21 cellular contexts compared by ENCODE assay signal in the genomic region with DNA sequence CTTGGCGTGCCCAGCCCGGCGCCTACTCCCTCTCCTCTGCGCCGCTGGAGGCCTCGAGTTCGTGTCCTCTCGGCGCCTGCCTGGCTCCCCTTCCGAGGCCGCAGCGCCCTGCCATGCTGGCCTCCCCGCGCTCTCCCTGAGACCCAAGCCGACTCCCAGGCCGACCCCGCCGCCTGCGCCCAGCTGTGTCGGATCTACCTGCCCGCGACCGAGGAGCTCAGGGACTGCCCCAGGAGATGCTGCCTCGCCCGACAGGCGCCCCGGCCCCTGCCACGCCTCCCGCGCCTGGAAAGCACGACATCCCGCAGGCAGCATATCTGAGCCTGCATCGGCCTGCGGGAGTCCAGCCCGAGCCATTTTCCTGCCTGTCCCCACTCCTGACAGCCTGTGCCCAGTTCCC. TPM values are rescaled to one million over a fixed set of nuclear protein-coding genes. Genes with fewer than 3 reads are reported as not detected.
DNase-seq lines count a peak whose midpoint lies in the region; ATAC-seq and TF ChIP-seq lines count a peak whose summit lies in the region.
"Had no signal": no experiment of that assay in that cellular context is flagged by ENCODE, and none has a peak within 500 bp of the region (broad histone marks: within the 10 kb centered on the region; RNA-seq: fewer than 3 reads in every experiment).

No MANE protein-coding gene starts in this region.

- no peaks in the 10 kb centered on the region for H3K9me3 ChIP-seq in subcutaneous abdominal adipose tissue (ENCODE audit: control insufficient read depth in 5 of 5, low read length in 5 of 5)
- H3K9me3 ChIP-seq: Caco-2, vagina had no signal

- peak overlapping the region; percentile 60 for H3K4me3 ChIP-seq in coronary artery
- peak overlapping the region in 3 of 5 donors; percentile 7 to 20 (median 17) for H3K4me3 ChIP-seq in subcutaneous abdominal adipose tissue (ENCODE audit: low read depth in 1 of 5, low read length in 5 of 5)
- H3K4me3 ChIP-seq: vagina had no signal

- H3K27ac ChIP-seq in coronary artery (no peak overlapping the region), subcutaneous abdominal adipose tissue (ENCODE audit: low read depth, low read length) (no peak overlapping the region)
- H3K27ac ChIP-seq: HL-60, KMS-11, vagina had no signal

- peaks cover 0 to 7% (median 6%) of the 10 kb centered on the region in 5 donors for H3K4me1 ChIP-seq in subcutaneous abdominal adipose tissue (ENCODE audit: control insufficient read depth in 5 of 5, insufficient read depth in 5 of 5, low read length in 5 of 5)
- H3K4me1 ChIP-seq: Caco-2, vagina had no signal

- H3K27me3 ChIP-seq in subcutaneous abdominal adipose tissue (ENCODE audit: control insufficient read depth in 5 of 5, insufficient read depth in 4 of 5, low read length in 5 of 5) = peaks cover 5 to 19% (median 12%) of the 10 kb centered on the region in 5 donors
- H3K27me3 ChIP-seq: vagina had no signal

- no peak overlapping the region for H3K9ac ChIP-seq in subcutaneous abdominal adipose tissue (ENCODE audit: low read length in 5 of 5)
- H3K9ac ChIP-seq: KMS-11 had no signal

- H3K36me3 ChIP-seq in subcutaneous abdominal adipose tissue (ENCODE audit: control insufficient read depth in 5 of 5, insufficient read depth in 5 of 5, low read length in 5 of 5) = no peaks in the 10 kb centered on the region
- H3K36me3 ChIP-seq: vagina had no signal

- intact Hi-C loops in Right ventricle myocardium inferior (cut with DNase I) = no loop called here
- intact Hi-C loops in cardiac septum (cut with DNase I) = no loop called here

- peak; percentile 64 for DNase-seq in Right ventricle myocardium inferior (ENCODE audit: missing footprints)
- no peak for DNase-seq in cardiac septum (ENCODE audit: low spot score)
- DNase-seq in coronary artery (ENCODE audit: low spot score) = no peak
- peak; percentile 24 for DNase-seq in iPS-NIHi11 (ENCODE audit: low spot score)
- DNase-seq in cerebellum (ENCODE audit: low spot score) = no peak
- no peak for DNase-seq in dermis blood vessel endothelial cell
- DNase-seq: activated CD4-positive, CD25-positive, alpha-beta regulatory T cell; activated effector memory CD4-positive, alpha-beta T cell treated with anti-CD3 and anti-CD28 coated beads, Interleukin-2, amount 50 U/mL, for 16 hours; Caco-2; effector CD4-positive, alpha-beta T cell; NCI-H1105 treated with DMSO at 0.1 percent for 48 hours; NCI-H2171; NCI-H82 had no signal

- TF ChIP-seq CTCF in coronary artery (IDR thresholded peaks at IDR 0.05) = no peak

- no peak for ATAC-seq in Right ventricle myocardium inferior
- ATAC-seq in HG02763 (IDR thresholded peaks at IDR 0.05; ENCODE audit: unreplicated experiment) = no peak

RNA-seq across cellular contexts. Expression of a gene that starts 16.1 kb away (rescaled TPM):
- total RNA-seq in Right ventricle myocardium inferior = 13.7 TPM
- total RNA-seq in cardiac septum = 10.7 TPM
- total RNA-seq in cerebellum = 1.4 TPM
- not detected in 2 replicates for total RNA-seq in dermis blood vessel endothelial cell
- total RNA-seq: Caco-2; mesothelial cell of epicardium; RPMI7951; T-helper 1 cell treated with Interleukin-12 subunit alpha and Interleukin-12 subunit beta and Interleukin-4 antibody, amounts not matched to agents 30 ng/mL and 1 ng/mL, for 36 hours; vagina had no signal

RNA-seq across cellular contexts. Expression of a gene that starts 54.0 kb away (rescaled TPM):
- total RNA-seq in Right ventricle myocardium inferior = 41.9 TPM
- total RNA-seq in cardiac septum = 40.6 TPM
- 159 TPM for total RNA-seq in cerebellum
- 52.8 and 57.8 TPM in 2 replicates for total RNA-seq in dermis blood vessel endothelial cell

RNA-seq across cellular contexts. Expression of a gene that starts 58.5 kb away (rescaled TPM):
- 64.1 TPM for total RNA-seq in Right ventricle myocardium inferior
- total RNA-seq in cardiac septum = 42.2 TPM
- 12.6 TPM for total RNA-seq in cerebellum
- 0.23 and 0.68 TPM in 2 replicates for total RNA-seq in dermis blood vessel endothelial cell

Comparison
In these comparisons a context has a peak if more than half of its experiments do, and no peak if none do; other contexts are left out.
1. DNase-seq: peak in Right ventricle myocardium inferior (single experiment) and iPS-NIHi11 (single experiment); none in cardiac septum (single experiment), coronary artery (single experiment), cerebellum (single experiment) and dermis blood vessel endothelial cell (single experiment).